ENCODE assay signal across 21 cellular contexts in the genomic region with DNA sequence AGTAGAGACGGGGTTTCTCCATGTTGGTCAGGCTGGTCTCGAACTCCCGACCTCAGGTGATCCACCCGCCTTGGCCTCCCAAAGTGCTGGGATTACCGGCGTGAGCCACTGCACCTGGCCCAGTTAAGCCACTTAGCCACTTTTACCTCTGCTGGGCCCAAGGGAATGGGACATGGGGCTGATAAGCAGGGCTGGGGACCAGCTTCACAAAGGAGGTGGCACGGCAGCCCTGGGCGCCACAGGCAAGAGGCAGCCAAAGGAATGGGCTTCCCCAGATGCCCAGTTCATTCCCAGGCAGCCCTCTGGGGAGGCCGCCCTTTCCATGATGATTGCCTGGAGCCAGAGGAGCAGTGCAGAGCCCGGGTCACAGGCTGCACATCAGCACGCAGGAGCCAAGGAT.
"Had no signal": no experiment of that assay in that cellular context is flagged by ENCODE, and none has a peak within 500 bp of the region (broad histone marks: within the 10 kb centered on the region; RNA-seq: fewer than 3 reads in every experiment).

No MANE protein-coding gene starts in this region.

- H3K27ac ChIP-seq: coronary artery, esophagus squamous epithelium, neutrophil, prostate gland, right atrium auricular region, sigmoid colon, spleen, testis, tibial artery had no signal

- H3K27me3 ChIP-seq: heart right ventricle, right atrium auricular region, sigmoid colon, testis had no signal

- H3K9me3 ChIP-seq: esophagus squamous epithelium, heart right ventricle, neutrophil, prostate gland, right atrium auricular region, sigmoid colon, spleen, testis, tibial artery had no signal

- DNase-seq: erythroblast; esophagus squamous epithelium; foreskin melanocyte; glutamatergic neuron; hippocampal formation; left colon; natural killer cell; sigmoid colon; spleen; stimulated activated CD4-positive, alpha-beta T cell treated with anti-CD3 and anti-CD28 coated beads, Interleukin-4, amount 100 ng/mL, for 4 hours; substantia nigra; testis; tibial artery had no signal

- H3K4me3 ChIP-seq: coronary artery, esophagus squamous epithelium, heart right ventricle, lung, prostate gland, right atrium auricular region, sigmoid colon, spleen, testis, tibial artery had no signal

- ATAC-seq: left colon; natural killer cell; stimulated activated memory B cell treated with anti-CD40 and anti-IgM and Interleukin-4, amounts not matched to agents 10 μg/mL and 1 μg/mL and 100 μg/mL, for 72 hours; stimulated activated naive CD8-positive, alpha-beta T cell treated with anti-CD3 and anti-CD28 coated beads, Interleukin-15, Interleukin-2, amounts not matched to agents 100 U/mL and 50 U/mL, for 24 hours had no signal

- H3K36me3 ChIP-seq: esophagus squamous epithelium, heart right ventricle, neutrophil, prostate gland, right atrium auricular region, sigmoid colon, spleen, tibial artery had no signal
